ENCODE assay signal across 11 cellular contexts in genomic region chr10:127880557-127880956, GRCh38. TPM values are rescaled to one million over a fixed set of nuclear protein-coding genes. Genes with fewer than 3 reads are reported as not detected.
DNase-seq lines count a peak whose midpoint lies in the region; ATAC-seq and TF ChIP-seq lines count a peak whose summit lies in the region.
"Had no signal": no experiment of that assay in that cellular context is flagged by ENCODE, and none has a peak within 500 bp of the region (broad histone marks: within the 10 kb centered on the region; RNA-seq: fewer than 3 reads in every experiment).

No MANE protein-coding gene starts in this region.

- no peak overlapping the region for H3K4me3 ChIP-seq in upper lobe of left lung
- H3K4me3 ChIP-seq: pancreas had no signal

- H3K9me3 ChIP-seq in upper lobe of left lung, result no peaks in the 10 kb centered on the region
- H3K9me3 ChIP-seq: pancreas had no signal

- 29 to 63% methylated on average over 1 to 2 of the region's 2 CpGs for WGBS in upper lobe of left lung, 2 donors

- TF ChIP-seq POLR2A in upper lobe of left lung (IDR thresholded peaks at IDR 0.05), result no peak

- H3K27me3 ChIP-seq in layer of hippocampus (ENCODE audit: control insufficient read depth, insufficient read depth, low read length), result no peaks in the 10 kb centered on the region
- no peaks in the 10 kb centered on the region for H3K27me3 ChIP-seq in upper lobe of left lung
- H3K27me3 ChIP-seq: pancreas had no signal

- DNase-seq in Right ventricle myocardium inferior (ENCODE audit: missing footprints), result no peak
- no peak for DNase-seq in cardiac septum (ENCODE audit: low spot score)
- peak; percentile 91 for DNase-seq in SKM-1 treated with dmso at 0.1 percent for 144 hours (lab: John Stamatoyannopoulos, UW; ENCODE audit: unreplicated experiment)
- peak in 1 of 2 donors; percentile 42 for DNase-seq in upper lobe of left lung
- DNase-seq in activated gamma-delta T cell (lab: John Stamatoyannopoulos, UW), result no peak
- DNase-seq in SHP77 treated with DMSO at 0.1 percent for 48 hours (lab: John Stamatoyannopoulos, UW), result no peak
- DNase-seq: activated naive CD4-positive, alpha-beta T cell treated with anti-CD3 and anti-CD28 coated beads for 36 hours; NCI-H748 treated with DMSO at 0.1 percent for 48 hours had no signal

- H3K36me3 ChIP-seq in upper lobe of left lung, result no peaks in the 10 kb centered on the region
- H3K36me3 ChIP-seq: pancreas had no signal

- H3K27ac ChIP-seq in layer of hippocampus (ENCODE audit: low read depth, low read length), result peak overlapping the region; percentile 48
- peak overlapping the region; percentile 38 to 82 (median 62) for H3K27ac ChIP-seq in upper lobe of left lung

- intact Hi-C loops in Right ventricle myocardium inferior (cut with DNase I), result no loop called here
- intact Hi-C loops in cardiac septum (cut with DNase I), result no loop called here

- ATAC-seq in Right ventricle myocardium inferior (peak; percentile 67), upper lobe of left lung (ENCODE audit: low FRiP score in 2 of 2) (peak; percentile 52 to 71), HG03442 (IDR thresholded peaks at IDR 0.05; ENCODE audit: unreplicated experiment) (no peak)

- peaks cover 0 to 16% (median 5%) of the 10 kb centered on the region in 4 donors for H3K4me1 ChIP-seq in upper lobe of left lung

- no peak for TF ChIP-seq CTCF in upper lobe of left lung (IDR thresholded peaks at IDR 0.05)

- TF ChIP-seq EP300 in upper lobe of left lung (IDR thresholded peaks at IDR 0.05), result no peak

RNA-seq across cellular contexts. Expression of gene CLRN3, which starts 12.2 kb away (rescaled TPM):
- total RNA-seq in Right ventricle myocardium inferior, result not detected
- total RNA-seq in cardiac septum, result not detected
- total RNA-seq in upper lobe of left lung, result under 1 TPM in 2 of 6 donors, not detected in 4; 0.37 to 0.49 TPM
- total RNA-seq: activated naive CD4-positive, alpha-beta T cell treated with anti-CD3 and anti-CD28 coated beads for 36 hours had no signal

RNA-seq across cellular contexts. Expression of gene PTPRE, which starts 26.3 kb away (rescaled TPM):
- total RNA-seq in Right ventricle myocardium inferior, result 17.4 TPM
- 51.1 TPM for total RNA-seq in cardiac septum
- 10 to 100 TPM; 49.9 to 89.2 (median 64.2) TPM for total RNA-seq in upper lobe of left lung
